In the genomic region with DNA sequence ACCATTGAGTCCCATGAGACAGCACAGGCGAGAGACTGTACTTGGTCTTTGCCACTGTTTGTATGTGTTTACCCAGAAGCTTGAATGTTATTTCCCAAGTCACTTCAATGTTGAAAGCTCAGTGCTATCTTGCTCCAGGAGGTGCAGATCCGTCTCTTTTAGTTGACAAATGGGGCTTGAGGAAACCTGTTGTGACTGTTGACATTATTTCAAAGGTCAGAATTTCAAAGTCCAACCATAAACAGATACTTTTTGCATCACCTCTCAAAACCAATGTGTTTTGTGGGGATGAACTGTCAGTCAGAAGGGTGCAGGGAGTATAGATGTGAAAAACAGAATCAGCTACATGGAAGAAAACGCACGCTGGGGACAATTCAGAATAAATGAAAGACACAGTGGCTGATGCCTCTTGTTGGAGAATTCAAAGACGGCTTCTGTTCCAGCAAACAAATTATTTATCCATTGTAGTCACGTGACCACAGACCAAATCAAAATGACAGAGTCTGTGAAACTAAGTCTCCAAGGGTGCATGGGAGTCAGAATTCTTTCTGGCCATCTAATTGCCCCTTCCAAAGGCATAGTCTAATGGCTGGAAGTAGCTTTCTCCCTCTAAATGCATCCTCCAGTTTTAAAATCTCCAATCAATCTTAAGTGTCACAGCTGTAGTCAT, we compare ENCODE assay signal across 2 cellular contexts.
TF ChIP-seq lines count a peak whose summit lies in the region.

No MANE protein-coding gene starts in this region.

TF ChIP-seq in GM23338, 12 proteins besides CTCF, POLR2A, EP300 and RAD21 (continues in another document):
- TF ChIP-seq, protein P1, sequence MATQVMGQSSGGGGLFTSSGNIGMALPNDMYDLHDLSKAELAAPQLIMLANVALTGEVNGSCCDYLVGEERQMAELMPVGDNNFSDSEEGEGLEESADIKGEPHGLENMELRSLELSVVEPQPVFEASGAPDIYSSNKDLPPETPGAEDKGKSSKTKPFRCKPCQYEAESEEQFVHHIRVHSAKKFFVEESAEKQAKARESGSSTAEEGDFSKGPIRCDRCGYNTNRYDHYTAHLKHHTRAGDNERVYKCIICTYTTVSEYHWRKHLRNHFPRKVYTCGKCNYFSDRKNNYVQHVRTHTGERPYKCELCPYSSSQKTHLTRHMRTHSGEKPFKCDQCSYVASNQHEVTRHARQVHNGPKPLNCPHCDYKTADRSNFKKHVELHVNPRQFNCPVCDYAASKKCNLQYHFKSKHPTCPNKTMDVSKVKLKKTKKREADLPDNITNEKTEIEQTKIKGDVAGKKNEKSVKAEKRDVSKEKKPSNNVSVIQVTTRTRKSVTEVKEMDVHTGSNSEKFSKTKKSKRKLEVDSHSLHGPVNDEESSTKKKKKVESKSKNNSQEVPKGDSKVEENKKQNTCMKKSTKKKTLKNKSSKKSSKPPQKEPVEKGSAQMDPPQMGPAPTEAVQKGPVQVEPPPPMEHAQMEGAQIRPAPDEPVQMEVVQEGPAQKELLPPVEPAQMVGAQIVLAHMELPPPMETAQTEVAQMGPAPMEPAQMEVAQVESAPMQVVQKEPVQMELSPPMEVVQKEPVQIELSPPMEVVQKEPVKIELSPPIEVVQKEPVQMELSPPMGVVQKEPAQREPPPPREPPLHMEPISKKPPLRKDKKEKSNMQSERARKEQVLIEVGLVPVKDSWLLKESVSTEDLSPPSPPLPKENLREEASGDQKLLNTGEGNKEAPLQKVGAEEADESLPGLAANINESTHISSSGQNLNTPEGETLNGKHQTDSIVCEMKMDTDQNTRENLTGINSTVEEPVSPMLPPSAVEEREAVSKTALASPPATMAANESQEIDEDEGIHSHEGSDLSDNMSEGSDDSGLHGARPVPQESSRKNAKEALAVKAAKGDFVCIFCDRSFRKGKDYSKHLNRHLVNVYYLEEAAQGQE (IDR thresholded peaks at IDR 0.05; ENCODE audit: unreplicated experiment), result no peak
- TF ChIP-seq CREB1 (CRISPR knock-in tag; IDR thresholded peaks at IDR 0.05; ENCODE audit: low read depth) (no peak), EZH2phosphoT487 (IDR thresholded peaks at IDR 0.05; ENCODE audit: unreplicated experiment) (no peak), STAT1 (IDR thresholded peaks at IDR 0.05; ENCODE audit: unreplicated experiment) (no peak), EZH2 (IDR thresholded peaks at IDR 0.05; ENCODE audit: low read depth, unreplicated experiment) (no peak), NANOG (IDR thresholded peaks at IDR 0.05; ENCODE audit: borderline replicate concordance) (no peak)
- TF ChIP-seq, protein P2, sequence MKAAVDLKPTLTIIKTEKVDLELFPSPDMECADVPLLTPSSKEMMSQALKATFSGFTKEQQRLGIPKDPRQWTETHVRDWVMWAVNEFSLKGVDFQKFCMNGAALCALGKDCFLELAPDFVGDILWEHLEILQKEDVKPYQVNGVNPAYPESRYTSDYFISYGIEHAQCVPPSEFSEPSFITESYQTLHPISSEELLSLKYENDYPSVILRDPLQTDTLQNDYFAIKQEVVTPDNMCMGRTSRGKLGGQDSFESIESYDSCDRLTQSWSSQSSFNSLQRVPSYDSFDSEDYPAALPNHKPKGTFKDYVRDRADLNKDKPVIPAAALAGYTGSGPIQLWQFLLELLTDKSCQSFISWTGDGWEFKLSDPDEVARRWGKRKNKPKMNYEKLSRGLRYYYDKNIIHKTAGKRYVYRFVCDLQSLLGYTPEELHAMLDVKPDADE (IDR thresholded peaks at IDR 0.05), result no peak
- TF ChIP-seq, protein P3, sequence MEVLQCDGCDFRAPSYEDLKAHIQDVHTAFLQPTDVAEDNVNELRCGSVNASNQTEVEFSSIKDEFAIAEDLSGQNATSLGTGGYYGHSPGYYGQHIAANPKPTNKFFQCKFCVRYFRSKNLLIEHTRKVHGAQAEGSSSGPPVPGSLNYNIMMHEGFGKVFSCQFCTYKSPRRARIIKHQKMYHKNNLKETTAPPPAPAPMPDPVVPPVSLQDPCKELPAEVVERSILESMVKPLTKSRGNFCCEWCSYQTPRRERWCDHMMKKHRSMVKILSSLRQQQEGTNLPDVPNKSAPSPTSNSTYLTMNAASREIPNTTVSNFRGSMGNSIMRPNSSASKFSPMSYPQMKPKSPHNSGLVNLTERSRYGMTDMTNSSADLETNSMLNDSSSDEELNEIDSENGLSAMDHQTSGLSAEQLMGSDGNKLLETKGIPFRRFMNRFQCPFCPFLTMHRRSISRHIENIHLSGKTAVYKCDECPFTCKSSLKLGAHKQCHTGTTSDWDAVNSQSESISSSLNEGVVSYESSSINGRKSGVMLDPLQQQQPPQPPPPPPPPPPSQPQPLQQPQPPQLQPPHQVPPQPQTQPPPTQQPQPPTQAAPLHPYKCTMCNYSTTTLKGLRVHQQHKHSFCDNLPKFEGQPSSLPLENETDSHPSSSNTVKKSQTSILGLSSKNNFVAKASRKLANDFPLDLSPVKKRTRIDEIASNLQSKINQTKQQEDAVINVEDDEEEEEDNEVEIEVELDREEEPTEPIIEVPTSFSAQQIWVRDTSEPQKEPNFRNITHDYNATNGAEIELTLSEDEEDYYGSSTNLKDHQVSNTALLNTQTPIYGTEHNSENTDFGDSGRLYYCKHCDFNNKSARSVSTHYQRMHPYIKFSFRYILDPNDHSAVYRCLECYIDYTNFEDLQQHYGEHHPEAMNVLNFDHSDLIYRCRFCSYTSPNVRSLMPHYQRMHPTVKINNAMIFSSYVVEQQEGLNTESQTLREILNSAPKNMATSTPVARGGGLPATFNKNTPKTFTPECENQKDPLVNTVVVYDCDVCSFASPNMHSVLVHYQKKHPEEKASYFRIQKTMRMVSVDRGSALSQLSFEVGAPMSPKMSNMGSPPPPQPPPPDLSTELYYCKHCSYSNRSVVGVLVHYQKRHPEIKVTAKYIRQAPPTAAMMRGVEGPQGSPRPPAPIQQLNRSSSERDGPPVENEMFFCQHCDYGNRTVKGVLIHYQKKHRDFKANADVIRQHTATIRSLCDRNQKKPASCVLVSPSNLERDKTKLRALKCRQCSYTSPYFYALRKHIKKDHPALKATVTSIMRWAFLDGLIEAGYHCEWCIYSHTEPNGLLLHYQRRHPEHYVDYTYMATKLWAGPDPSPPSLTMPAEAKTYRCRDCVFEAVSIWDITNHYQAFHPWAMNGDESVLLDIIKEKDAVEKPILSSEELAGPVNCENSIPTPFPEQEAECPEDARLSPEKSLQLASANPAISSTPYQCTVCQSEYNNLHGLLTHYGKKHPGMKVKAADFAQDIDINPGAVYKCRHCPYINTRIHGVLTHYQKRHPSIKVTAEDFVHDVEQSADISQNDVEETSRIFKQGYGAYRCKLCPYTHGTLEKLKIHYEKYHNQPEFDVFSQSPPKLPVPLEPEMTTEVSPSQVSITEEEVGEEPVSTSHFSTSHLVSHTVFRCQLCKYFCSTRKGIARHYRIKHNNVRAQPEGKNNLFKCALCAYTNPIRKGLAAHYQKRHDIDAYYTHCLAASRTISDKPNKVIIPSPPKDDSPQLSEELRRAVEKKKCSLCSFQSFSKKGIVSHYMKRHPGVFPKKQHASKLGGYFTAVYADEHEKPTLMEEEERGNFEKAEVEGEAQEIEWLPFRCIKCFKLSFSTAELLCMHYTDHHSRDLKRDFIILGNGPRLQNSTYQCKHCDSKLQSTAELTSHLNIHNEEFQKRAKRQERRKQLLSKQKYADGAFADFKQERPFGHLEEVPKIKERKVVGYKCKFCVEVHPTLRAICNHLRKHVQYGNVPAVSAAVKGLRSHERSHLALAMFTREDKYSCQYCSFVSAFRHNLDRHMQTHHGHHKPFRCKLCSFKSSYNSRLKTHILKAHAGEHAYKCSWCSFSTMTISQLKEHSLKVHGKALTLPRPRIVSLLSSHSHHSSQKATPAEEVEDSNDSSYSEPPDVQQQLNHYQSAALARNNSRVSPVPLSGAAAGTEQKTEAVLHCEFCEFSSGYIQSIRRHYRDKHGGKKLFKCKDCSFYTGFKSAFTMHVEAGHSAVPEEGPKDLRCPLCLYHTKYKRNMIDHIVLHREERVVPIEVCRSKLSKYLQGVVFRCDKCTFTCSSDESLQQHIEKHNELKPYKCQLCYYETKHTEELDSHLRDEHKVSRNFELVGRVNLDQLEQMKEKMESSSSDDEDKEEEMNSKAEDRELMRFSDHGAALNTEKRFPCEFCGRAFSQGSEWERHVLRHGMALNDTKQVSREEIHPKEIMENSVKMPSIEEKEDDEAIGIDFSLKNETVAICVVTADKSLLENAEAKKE (CRISPR knock-in tag; IDR thresholded peaks at IDR 0.05), result no peak

TF ChIP-seq in H1, 55 proteins besides CTCF, POLR2A, EP300 and RAD21:
- no peak for TF ChIP-seq SIX5 (IDR thresholded peaks at IDR 0.05; ENCODE audit: low read depth, low read length)
- TF ChIP-seq ZNF274 (IDR thresholded peaks at IDR 0.05; ENCODE audit: borderline replicate concordance, extremely low read depth, low read length), result no peak
- no peak for TF ChIP-seq CHD2 (IDR thresholded peaks at IDR 0.05; ENCODE audit: low read length)
- no peak for TF ChIP-seq TAF1 (IDR thresholded peaks at IDR 0.05; ENCODE audit: low read depth, low read length)
- TF ChIP-seq, protein P4, sequence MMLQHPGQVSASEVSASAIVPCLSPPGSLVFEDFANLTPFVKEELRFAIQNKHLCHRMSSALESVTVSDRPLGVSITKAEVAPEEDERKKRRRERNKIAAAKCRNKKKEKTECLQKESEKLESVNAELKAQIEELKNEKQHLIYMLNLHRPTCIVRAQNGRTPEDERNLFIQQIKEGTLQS (IDR thresholded peaks at IDR 0.05; ENCODE audit: insufficient read depth, low read depth, low read length), result no peak
- no peak for TF ChIP-seq SIN3A (conservative IDR thresholded peaks at IDR 0.05 in 1 of 2, IDR thresholded peaks at IDR 0.05 in 1 of 2; ENCODE audit: low read depth in 1 of 2, low read length in 2 of 2)
- no peak for TF ChIP-seq SAP30 (IDR thresholded peaks at IDR 0.05; ENCODE audit: insufficient read depth, insufficient replicate concordance, low read length)
- no peak for TF ChIP-seq GTF2F1 (IDR thresholded peaks at IDR 0.05; ENCODE audit: borderline replicate concordance, low read depth, low read length)
